ENCODE assay signal across 9 cellular contexts in genomic region chr20:64065973-64066341, GRCh38. TPM values are rescaled to one million over a fixed set of nuclear protein-coding genes. Genes with fewer than 3 reads are reported as not detected.
DNase-seq lines count a peak whose midpoint lies in the region; ATAC-seq and TF ChIP-seq lines count a peak whose summit lies in the region.
"Had no signal": no experiment of that assay in that cellular context is flagged by ENCODE, and none has a peak within 500 bp of the region (broad histone marks: within the 10 kb centered on the region; RNA-seq: fewer than 3 reads in every experiment).

No MANE protein-coding gene starts in this region.

- no peaks in the 10 kb centered on the region for H3K27me3 ChIP-seq in thymus (ENCODE audit: control insufficient read depth, insufficient read depth)
- H3K27me3 ChIP-seq in tibial artery, result no peaks in the 10 kb centered on the region
- H3K27me3 ChIP-seq in gastroesophageal sphincter, result no peaks in the 10 kb centered on the region

- TF ChIP-seq POLR2A in gastroesophageal sphincter (IDR thresholded peaks at IDR 0.05), result no peak

- TF ChIP-seq CTCF in GM10266 (IDR thresholded peaks at IDR 0.05; ENCODE audit: control insufficient read depth, insufficient read depth, low read depth, missing control alignments) (no peak), HEK293 (tag by site-specific recombination; IDR thresholded peaks at IDR 0.05) (no peak), endothelial cell (IDR thresholded peaks at IDR 0.05; ENCODE audit: unreplicated experiment) (no peak), tibial artery (IDR thresholded peaks at IDR 0.05) (no peak), gastroesophageal sphincter (IDR thresholded peaks at IDR 0.05) (no peak)

- 55% methylated on average over 5 of the region's 5 CpGs for WGBS in thymus
- WGBS in gastroesophageal sphincter (ENCODE audit: low coverage in 1 of 2), 2 donors, result no CpG with 5 or more reads among the region's 5 CpGs

- POLR2A ChIA-PET in HEK293 (lab: Yijun Ruan, JAX) (interaction anchor here (0.9 kb wide), 2 partner anchors 9 to 528 kb away, joined by 3 to 4 read pairs; no protein-coding TSS in a partner anchor), T-cell (lab: Charles Lee) (interaction anchor here in 1 of 2 donors (0.6 kb wide), 2 partner anchors 283 to 358 kb away, joined by 3 to 6 read pairs; partner anchors contain the start of genes ARFRP1 and ZGPAT)

- H3K4me3 ChIP-seq in HEK293 (ENCODE audit: low read depth, low read length) (no peak overlapping the region), thymus (ENCODE audit: low read length) (no peak overlapping the region), tibial artery (no peak overlapping the region), gastroesophageal sphincter (no peak overlapping the region)

- ATAC-seq in T-cell (replicated peaks in 1 of 4), result peak in 3 of 4 experiments; percentile 7 to 58 (median 8)
- ATAC-seq in gastroesophageal sphincter, result no peak

- CTCF ChIA-PET in HEK293 (lab: Yijun Ruan, JAX) (interaction anchor here (1.0 kb wide), 1 partner anchor 27 kb away, joined by 3 read pairs; no protein-coding TSS in a partner anchor), T-cell (lab: Charles Lee) (no interaction called here)

- no peaks in the 10 kb centered on the region for H3K27me3 Mint-ChIP-seq in T-cell
- peaks cover 16% of the 10 kb centered on the region for H3K27me3 Mint-ChIP-seq in endothelial cell (ENCODE audit: unreplicated experiment)

- H3K36me3 Mint-ChIP-seq in T-cell (no peaks in the 10 kb centered on the region), endothelial cell (ENCODE audit: low read depth, unreplicated experiment) (peaks cover 5% of the 10 kb centered on the region)

- peak overlapping the region; percentile 80 to 86 for H3K27ac Mint-ChIP-seq in T-cell
- H3K27ac Mint-ChIP-seq in endothelial cell (ENCODE audit: unreplicated experiment), result no peak overlapping the region

- intact Hi-C loops in tibial artery (cut with DNase I; ENCODE audit: low total_unique reads), result no loop called here

- DNase-seq in GM10266 (ENCODE audit: extremely low spot score) (peak; percentile 83), T-cell (peak in 33 of 34 experiments; percentile 30 to 68 (median 51)), endothelial cell (ENCODE audit: low spot score) (no peak), tibial artery (no peak), RKO (ENCODE audit: low spot score) (no peak)

- peaks cover 0 to 3% of the 10 kb centered on the region in 2 experiments; a peak in 1 of 3 replicates for H3K36me3 ChIP-seq in HEK293 (ENCODE audit: control insufficient read depth in 2 of 2, insufficient read depth in 1 of 2, low read length in 2 of 2)
- H3K36me3 ChIP-seq in thymus (ENCODE audit: control insufficient read depth, insufficient read depth), result no peaks in the 10 kb centered on the region
- H3K36me3 ChIP-seq in tibial artery, result peaks cover 0 to 23% (median 8%) of the 10 kb centered on the region in 3 donors
- H3K36me3 ChIP-seq in gastroesophageal sphincter, result peaks cover 0 to 20% of the 10 kb centered on the region in 2 donors

- H3K9me3 Mint-ChIP-seq in T-cell (no peaks in the 10 kb centered on the region), endothelial cell (ENCODE audit: unreplicated experiment) (no peaks in the 10 kb centered on the region)

- H3K9me3 ChIP-seq in HEK293 (ENCODE audit: control insufficient read depth, insufficient read depth, low read depth, low read length) (no peaks in the 10 kb centered on the region), thymus (ENCODE audit: control insufficient read depth) (peaks cover 2% of the 10 kb centered on the region), tibial artery (no peaks in the 10 kb centered on the region), gastroesophageal sphincter (no peaks in the 10 kb centered on the region)

- H3K4me1 ChIP-seq in HEK293 (ENCODE audit: control insufficient read depth, insufficient read depth, low read length), result no peaks in the 10 kb centered on the region
- H3K4me1 ChIP-seq in thymus (ENCODE audit: control insufficient read depth, insufficient read depth, low read length), result peaks cover 27% of the 10 kb centered on the region
- H3K4me1 ChIP-seq in tibial artery, result peaks cover 0 to 32% (median 23%) of the 10 kb centered on the region in 4 donors
- H3K4me1 ChIP-seq in gastroesophageal sphincter, result peaks cover 0 to 46% (median 21%) of the 10 kb centered on the region in 3 donors

- H3K4me1 Mint-ChIP-seq in T-cell, result peaks cover 39 to 57% (median 43%) of the 10 kb centered on the region in 3 donors
- peaks cover 23% of the 10 kb centered on the region for H3K4me1 Mint-ChIP-seq in endothelial cell (ENCODE audit: unreplicated experiment)

- H3K4me3 Mint-ChIP-seq in T-cell, result peak overlapping the region; percentile 14 to 82 (median 32)
- peak overlapping the region; percentile 42 for H3K4me3 Mint-ChIP-seq in endothelial cell (ENCODE audit: unreplicated experiment)

- no peak overlapping the region for H3K27ac ChIP-seq in HEK293 (ENCODE audit: extremely low read depth, low read depth, low read length)
- H3K27ac ChIP-seq in thymus (ENCODE audit: low read depth), result peak overlapping the region; percentile 53
- H3K27ac ChIP-seq in tibial artery, result no peak overlapping the region
- H3K27ac ChIP-seq in gastroesophageal sphincter, result no peak overlapping the region

- no peak for TF ChIP-seq EP300 in gastroesophageal sphincter (IDR thresholded peaks at IDR 0.05)

TF ChIP-seq in HEK293, 187 proteins besides CTCF, POLR2A, EP300 and RAD21 (continues in another document):
- TF ChIP-seq ZNF214 (tag by site-specific recombination; IDR thresholded peaks at IDR 0.05; ENCODE audit: borderline replicate concordance), result no peak
- TF ChIP-seq ZFP69B (tag by site-specific recombination; IDR thresholded peaks at IDR 0.05), result no peak
- 0 out of 2 replicates have a peak, but pooled peaks have one; percentile 8 for TF ChIP-seq PRDM10 (tag by site-specific recombination; IDR thresholded peaks at IDR 0.05)
- TF ChIP-seq KLF16 (tag by site-specific recombination; IDR thresholded peaks at IDR 0.05), result no peak
- peak; percentile 65 for TF ChIP-seq KLF1 (tag by site-specific recombination; IDR thresholded peaks at IDR 0.05)
- no peak for TF ChIP-seq REPIN1 (tag by site-specific recombination; IDR thresholded peaks at IDR 0.05; ENCODE audit: low read depth)
- TF ChIP-seq ZBTB48 (tag by site-specific recombination; IDR thresholded peaks at IDR 0.05), result no peak
- no peak for TF ChIP-seq INSM2 (tag by site-specific recombination; IDR thresholded peaks at IDR 0.05)
- peak; percentile 28; the same call in 1 of the 2 replicates for TF ChIP-seq SP3 (tag by site-specific recombination; IDR thresholded peaks at IDR 0.05)
- no peak for TF ChIP-seq ZNF660 (tag by site-specific recombination; IDR thresholded peaks at IDR 0.05)
- TF ChIP-seq SALL2 (tag by site-specific recombination; IDR thresholded peaks at IDR 0.05; ENCODE audit: borderline replicate concordance), result no peak

RNA-seq across cellular contexts. Expression of gene TCEA2, which starts 3.0 kb away (rescaled TPM):
- total RNA-seq in T-cell, result 10 to 100 TPM; 25.8 to 49.7 (median 40.1) TPM
- 123 TPM for total RNA-seq in endothelial cell (ENCODE audit: unreplicated experiment)
- polyA plus RNA-seq in thymus, result 53.2 TPM
- 10 to 100 TPM; 28.1 to 39.7 (median 33.6) TPM for total RNA-seq in gastroesophageal sphincter

RNA-seq across cellular contexts. Expression of gene RGS19, which starts 13.4 kb away (rescaled TPM):
- total RNA-seq in T-cell, result 10 to 100 TPM; 39.2 to 61.7 (median 57.3) TPM
- 26.2 TPM for total RNA-seq in endothelial cell (ENCODE audit: unreplicated experiment)
- 27.2 TPM for polyA plus RNA-seq in thymus
- total RNA-seq in gastroesophageal sphincter, result 10 to 100 TPM in 2 of 4 donors, 1 to 10 TPM in 2; 3.4 to 16.0 (median 10.5) TPM

RNA-seq across cellular contexts. Expression of gene OPRL1, which starts 13.9 kb away (rescaled TPM):
- total RNA-seq in T-cell (1 to 10 TPM; 1.1 to 1.9 (median 1.5) TPM), endothelial cell (ENCODE audit: unreplicated experiment) (10.2 TPM), gastroesophageal sphincter (1 to 10 TPM in 1 of 4 donors, under 1 TPM in 3; 0.50 to 1.1 (median 0.66) TPM)
- polyA plus RNA-seq in thymus, result 1.1 TPM

RNA-seq across cellular contexts. Expression of gene SOX18, which starts 16.5 kb away (rescaled TPM):
- total RNA-seq in T-cell, result under 1 TPM in 3 of 5 donors, not detected in 2; 0.35 to 0.56 (median 0.44) TPM
- 149 TPM for total RNA-seq in endothelial cell (ENCODE audit: unreplicated experiment)
- polyA plus RNA-seq in thymus, result 17.2 TPM
- 10 to 100 TPM in 1 of 4 donors, 1 to 10 TPM in 3; 4.4 to 13.3 (median 7.1) TPM for total RNA-seq in gastroesophageal sphincter

RNA-seq across cellular contexts. Expression of gene LKAAEAR1, which starts 18.2 kb away (rescaled TPM):
- total RNA-seq in T-cell (under 1 TPM in 3 of 5 donors, not detected in 2; 0.30 to 0.86 (median 0.35) TPM), endothelial cell (ENCODE audit: unreplicated experiment) (not detected), gastroesophageal sphincter (under 1 TPM in 1 of 4 donors, not detected in 3; 0.81 TPM)
- polyA plus RNA-seq in thymus, result 0.14 TPM
- total RNA-seq: T-helper 1 cell treated with Interleukin-12 subunit alpha and Interleukin-12 subunit beta and Interleukin-4 antibody, amounts not matched to agents 30 ng/mL and 1 ng/mL, for 36 hours had no signal

Comparison
In these comparisons a context has a peak if more than half of its experiments do, and no peak if none do; other contexts are left out.
1. DNase-seq: peak in GM10266 (single experiment) and T-cell (33 of 34); none in endothelial cell (single experiment), tibial artery (0 of 2) and RKO (single experiment).